11 cellular contexts compared by ENCODE assay signal in the genomic region with DNA sequence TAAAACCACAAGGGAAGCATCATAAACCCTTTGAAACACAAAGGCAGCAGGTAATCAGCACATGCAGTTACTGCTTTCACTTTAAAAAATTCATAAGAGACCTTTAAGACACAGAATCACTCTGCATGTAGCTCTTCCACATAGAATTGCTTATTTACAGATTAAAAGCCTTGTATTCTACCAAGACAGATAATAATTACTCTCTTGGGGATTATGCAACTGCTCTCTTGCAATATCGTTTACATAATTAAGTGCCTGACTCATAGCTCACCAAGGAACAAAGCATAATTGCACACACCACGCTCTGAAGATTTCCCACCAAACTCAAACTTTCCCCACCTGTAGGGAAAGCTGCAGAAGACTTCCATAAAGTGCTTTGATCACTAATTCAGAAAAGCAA.
DNase-seq lines count a peak whose midpoint lies in the region; ATAC-seq and TF ChIP-seq lines count a peak whose summit lies in the region.
"Had no signal": no experiment of that assay in that cellular context is flagged by ENCODE, and none has a peak within 500 bp of the region (broad histone marks: within the 10 kb centered on the region; RNA-seq: fewer than 3 reads in every experiment).

No MANE protein-coding gene starts in this region.

- ATAC-seq in Right ventricle myocardium inferior: peak; percentile 50
- ATAC-seq in upper lobe of left lung (ENCODE audit: low FRiP score in 2 of 2): peak; percentile 62 to 78
- ATAC-seq in GM19351 (IDR thresholded peaks at IDR 0.05; ENCODE audit: unreplicated experiment): no peak

- no peak for TF ChIP-seq POLR2A in upper lobe of left lung (IDR thresholded peaks at IDR 0.05)

- H3K9me3 ChIP-seq in right atrium auricular region (no peaks in the 10 kb centered on the region), upper lobe of left lung (no peaks in the 10 kb centered on the region)

- TF ChIP-seq CTCF in right atrium auricular region (IDR thresholded peaks at IDR 0.05) (no peak), upper lobe of left lung (IDR thresholded peaks at IDR 0.05) (no peak)

- H3K27ac ChIP-seq in right atrium auricular region: no peak overlapping the region
- H3K27ac ChIP-seq in upper lobe of left lung: peak overlapping the region in 2 of 4 donors; percentile 44 to 49

- H3K4me1 ChIP-seq in right atrium auricular region: no peaks in the 10 kb centered on the region
- H3K4me1 ChIP-seq in upper lobe of left lung: peaks cover 0 to 22% (median 9%) of the 10 kb centered on the region in 4 donors

- DNase-seq in Right ventricle myocardium inferior (ENCODE audit: missing footprints) (no peak), right atrium auricular region (ENCODE audit: low spot score) (no peak), NCI-H524 (lab: John Stamatoyannopoulos, UW) (peak; percentile 32 to 79), fibroblast of gingiva (ENCODE audit: low read depth) (peak; percentile 84), upper lobe of left lung (no peak), amniotic stem cell (lab: John Stamatoyannopoulos, UW) (no peak), ureter (ENCODE audit: low spot score) (no peak)
- DNase-seq: activated effector memory CD4-positive, alpha-beta T cell treated with anti-CD3 and anti-CD28 coated beads, Interleukin-2, amount 50 U/mL, for 16 hours; Calu3; SW 1271 had no signal

- H3K36me3 ChIP-seq in right atrium auricular region (no peaks in the 10 kb centered on the region), upper lobe of left lung (no peaks in the 10 kb centered on the region)

- H3K27me3 ChIP-seq in right atrium auricular region (no peaks in the 10 kb centered on the region), upper lobe of left lung (no peaks in the 10 kb centered on the region)

- no peak for TF ChIP-seq EP300 in upper lobe of left lung (IDR thresholded peaks at IDR 0.05)

- intact Hi-C loops in Right ventricle myocardium inferior (cut with DNase I): no loop called here

- H3K4me3 ChIP-seq in right atrium auricular region (no peak overlapping the region), upper lobe of left lung (no peak overlapping the region)

- WGBS in upper lobe of left lung, 2 donors: 21 to 26% methylated on average over 2 of the region's 2 CpGs

Comparison
In these comparisons a context has a peak if more than half of its experiments do, and no peak if none do; other contexts are left out.
1. DNase-seq: peak in NCI-H524 (2 of 2) and fibroblast of gingiva (single experiment); none in Right ventricle myocardium inferior (single experiment), right atrium auricular region (single experiment), upper lobe of left lung (0 of 2), amniotic stem cell (single experiment) and ureter (single experiment).